In genomic region chr15:81870385-81871106, GRCh38 we compare ENCODE assay signal across 7 cellular contexts.
DNase-seq lines count a peak whose midpoint lies in the region; ATAC-seq, FAIRE-seq and TF ChIP-seq lines count a peak whose summit lies in the region.
"Not testable (repeated sequence)": the region's sequence is repeated elsewhere in the genome, so short reads cannot be mapped to it uniquely, and the experiment has no call there.

No MANE protein-coding gene starts in this region.

- H3K4me1 ChIP-seq in H9 (ENCODE audit: insufficient read depth, low read length); K562 (replicated peaks in 1 of 2; ENCODE audit: control insufficient read depth in 2 of 2, insufficient read depth in 2 of 2, low read length in 2 of 2); trophoblast cell (ENCODE audit: control insufficient read depth in 1 of 2, insufficient read depth in 2 of 2, low read length in 2 of 2): not testable (repeated sequence)

- H2BK5ac ChIP-seq in H9 (ENCODE audit: insufficient read length, low read length); trophoblast cell (ENCODE audit: low read depth, low read length, poor library complexity): not testable (repeated sequence)

- H3K27me3 Mint-ChIP-seq in H9 (ENCODE audit: low read depth); mesothelial cell of epicardium (ENCODE audit: low read depth): not testable (repeated sequence)

- not testable (repeated sequence) for TF ChIP-seq RAD21 in K562 (CRISPR knock-in tag; conservative IDR thresholded peaks at IDR 0.05 in 1 of 2, IDR thresholded peaks at IDR 0.05 in 1 of 2)

- not testable (repeated sequence) for H4K12ac ChIP-seq in trophoblast cell (ENCODE audit: low read depth, low read length)

- peak; percentile 82 for ATAC-seq in K562

- peak overlapping the region; percentile 89 for H3K18ac ChIP-seq in H9 (ENCODE audit: insufficient read length, low read depth, low read length)
- not testable (repeated sequence) for H3K18ac ChIP-seq in trophoblast cell (ENCODE audit: low read length)

- WGBS in H9 (ENCODE audit: extremely low coverage, insufficient read length, low lambda C conversion rate) = no CpG with 5 or more reads among the region's 40 CpGs
- 16% methylated on average over 18 of the region's 40 CpGs for WGBS in K562 (ENCODE audit: insufficient coverage, low coverage, missing lambda C conversion rate)
- no CpG with 5 or more reads among the region's 40 CpGs for WGBS in trophoblast cell (ENCODE audit: extremely low coverage, insufficient coverage, insufficient read length)

- H3K9me3 ChIP-seq in H9 (ENCODE audit: control insufficient read depth, low read depth, low read length); K562 (replicated peaks; ENCODE audit: control insufficient read depth, insufficient read depth, low read depth, low read length); trophoblast cell (ENCODE audit: insufficient read depth, low read depth, low read length): not testable (repeated sequence)

- not testable (repeated sequence) for H2BK120ac ChIP-seq in H9 (ENCODE audit: low read depth, low read length, poor library complexity, severe bottlenecking); trophoblast cell (ENCODE audit: insufficient read depth, low read length, poor library complexity)

- not testable (repeated sequence) for H2BK15ac ChIP-seq in H9 (ENCODE audit: low read depth, low read length)

- H3K4me3 Mint-ChIP-seq in H9 (peak overlapping the region; percentile 74), mesothelial cell of epicardium (peak overlapping the region; percentile 71)

- peak overlapping the region; percentile 22; the same call in 1 of the 2 replicates for H3K14ac ChIP-seq in H9 (ENCODE audit: insufficient read depth, low read length)
- H3K14ac ChIP-seq in trophoblast cell (ENCODE audit: low read length) = not testable (repeated sequence)

- H3K4me2 ChIP-seq in H9 (ENCODE audit: insufficient read depth, insufficient read length, low read length) = peak overlapping the region; percentile 34
- peak overlapping the region; percentile 95 for H3K4me2 ChIP-seq in K562 (ENCODE audit: insufficient read depth, low read length)
- H3K4me2 ChIP-seq in trophoblast cell (ENCODE audit: low read length) = peak overlapping the region; percentile 47

- not testable (repeated sequence) for H3K56ac ChIP-seq in H9 (ENCODE audit: insufficient read length, low read depth, low read length)

- not testable (repeated sequence) for H2AK5ac ChIP-seq in H9 (ENCODE audit: insufficient read length, low read length); trophoblast cell (ENCODE audit: low read length)

- not testable (repeated sequence) for H2BK12ac ChIP-seq in H9 (ENCODE audit: insufficient read length, low read depth, low read length); trophoblast cell (ENCODE audit: low read length)

- peak overlapping the region; percentile 8 to 95 (median 25); a peak in 4 of 7 replicates for H3K27ac Mint-ChIP-seq in H9
- peak overlapping the region; percentile 88 for H3K27ac Mint-ChIP-seq in mesothelial cell of epicardium

- H4K20me1 ChIP-seq in H9 (ENCODE audit: control insufficient read depth, insufficient read depth, insufficient read length); K562 (replicated peaks; ENCODE audit: control insufficient read depth, insufficient read depth, low read length): not testable (repeated sequence)

- H2BK20ac ChIP-seq in H9 (ENCODE audit: low read depth, low read length, poor library complexity, severe bottlenecking) = not testable (repeated sequence)

- H3K79me2 ChIP-seq in H9 (ENCODE audit: insufficient read depth, low read length); trophoblast cell (ENCODE audit: control insufficient read depth, insufficient read depth, low read length, poor library complexity): not testable (repeated sequence)
- peaks cover 16% of the 10 kb centered on the region for H3K79me2 ChIP-seq in K562 (ENCODE audit: control insufficient read depth, insufficient read depth, low read length)

- peak overlapping the region; percentile 7 for H3K9ac ChIP-seq in H9 (ENCODE audit: extremely low read depth, insufficient read length, low read length)
- H3K9ac ChIP-seq in K562 (ENCODE audit: insufficient read depth in 1 of 2, low read depth in 2 of 2, low read length in 2 of 2) = peak overlapping the region; percentile 76 to 77
- H3K9ac ChIP-seq in trophoblast cell (ENCODE audit: low read length) = not testable (repeated sequence)

- intact Hi-C loops in K562 (cut with micrococcal nuclease) = not testable (repeated sequence)

- not testable (repeated sequence) for H4K5ac ChIP-seq in H9 (ENCODE audit: insufficient read length, low read depth, low read length)

- POLR2A ChIA-PET in K562 (lab: Yijun Ruan, JAX) = interaction anchor here (1.0 kb wide), 1 partner anchor 12 kb away, joined by 3 read pairs; no protein-coding TSS in a partner anchor

- BruUV-seq in K562 (replicated peaks; lab: Mats Ljungman, UMichigan) = TSS peak; percentile 89

- FAIRE-seq in K562 (lab: Jason Lieb, UNC) = not testable (repeated sequence)

- peaks cover 12 to 17% of the 10 kb centered on the region in 2 experiments for H3K4me1 Mint-ChIP-seq in H9
- not testable (repeated sequence) for H3K4me1 Mint-ChIP-seq in mesothelial cell of epicardium

- not testable (repeated sequence) for TF ChIP-seq EP300 in K562 (IDR thresholded peaks at IDR 0.05; ENCODE audit: low read length)

- not testable (repeated sequence) for H3K23me2 ChIP-seq in H9 (ENCODE audit: insufficient read length, low read depth, low read length, poor library complexity, severe bottlenecking)

- peak overlapping the region; percentile 5 for H3T11ph ChIP-seq in H9 (ENCODE audit: low read length)

- CTCF ChIA-PET in K562 (lab: Yijun Ruan, JAX; ENCODE audit: low intra/inter-chr PET ratio) = interaction anchor here (0.7 kb wide), 1 partner anchor 67 kb away, joined by 3 read pairs; no protein-coding TSS in a partner anchor

- in situ Hi-C loops in K562 (cut with MboI) = not testable (repeated sequence)

- not testable (repeated sequence) for DNase-seq in H9; epithelial cell of esophagus (ENCODE audit: low read depth); mesothelial cell of epicardium (ENCODE audit: low spot score in 2 of 2, unreplicated experiment in 2 of 2)
- DNase-seq in NCI-H748 treated with DMSO at 0.1 percent for 48 hours (lab: John Stamatoyannopoulos, UW) (peak; percentile 1), K562 (ENCODE audit: extremely low read depth in 1 of 4, low spot score in 3 of 4) (peak in 2 of 4 experiments; percentile 19 to 25), trophoblast cell (peak in 1 of 2 donors; percentile 26)

- H3K9me3 Mint-ChIP-seq in H9, mesothelial cell of epicardium: not testable (repeated sequence)

- H3K36me3 ChIP-seq in K562 (ENCODE audit: control insufficient read depth, insufficient read depth, low read length); trophoblast cell (ENCODE audit: control insufficient read depth in 1 of 2, insufficient read depth in 2 of 2, low read length in 2 of 2): not testable (repeated sequence)

- not testable (repeated sequence) for H3K27me3 ChIP-seq in H9 (ENCODE audit: insufficient read depth, low read length); K562 (ENCODE audit: control insufficient read depth in 2 of 2, insufficient read depth in 2 of 2, low read length in 2 of 2); trophoblast cell (ENCODE audit: insufficient read depth, low read length)

- H2AFZ ChIP-seq in H9 (ENCODE audit: low read length) = peak overlapping the region; percentile 86
- H2AFZ ChIP-seq in K562 (ENCODE audit: low read depth, low read length) = peak overlapping the region; percentile 99
- not testable (repeated sequence) for H2AFZ ChIP-seq in trophoblast cell (ENCODE audit: insufficient read depth, low read length, poor library complexity)

- H3K79me1 ChIP-seq in H9 (ENCODE audit: insufficient read depth, low read depth, low read length, poor library complexity, severe bottlenecking); trophoblast cell (ENCODE audit: low read length): not testable (repeated sequence)

- not testable (repeated sequence) for H3K23ac ChIP-seq in H9 (ENCODE audit: insufficient read length, low read depth, low read length); trophoblast cell (ENCODE audit: low read length)

- H3K4me3 ChIP-seq in K562 = peak overlapping the region; percentile 50
- peak overlapping the region; percentile 22 for H3K4me3 ChIP-seq in epithelial cell of esophagus (ENCODE audit: low read length)
- peak overlapping the region; percentile 33 for H3K4me3 ChIP-seq in iPS-11a (ENCODE audit: low read depth, low read length)
- H3K4me3 ChIP-seq in trophoblast cell (ENCODE audit: low read depth, low read length) = not testable (repeated sequence)

- H3K36me3 Mint-ChIP-seq in H9 (ENCODE audit: insufficient read depth in 1 of 3, low read depth in 3 of 3) = peaks cover 0 to 16% (median 4%) of the 10 kb centered on the region in 3 experiments; a peak in 5 of 7 replicates
- H3K36me3 Mint-ChIP-seq in mesothelial cell of epicardium = not testable (repeated sequence)

- not testable (repeated sequence) for H3K27ac ChIP-seq in H9 (ENCODE audit: insufficient read length, low read depth, low read length); trophoblast cell (ENCODE audit: low read depth, low read length)
- H3K27ac ChIP-seq in K562 (ENCODE audit: extremely low read depth, low read depth, low read length) = peak overlapping the region; percentile 89

- not testable (repeated sequence) for H4K8ac ChIP-seq in H9 (replicated peaks; ENCODE audit: insufficient read length, low read depth, low read length); trophoblast cell (ENCODE audit: low read depth, low read length)

- not testable (repeated sequence) for H4K91ac ChIP-seq in H9 (ENCODE audit: insufficient read length, low read depth, low read length); trophoblast cell (ENCODE audit: low read depth, low read length)

- not testable (repeated sequence) for H3K4ac ChIP-seq in H9 (ENCODE audit: low read depth, low read length); trophoblast cell (ENCODE audit: low read depth, low read length)

- TF ChIP-seq POLR2A in K562 (conservative IDR thresholded peaks at IDR 0.05) = peak; percentile 67

- TF ChIP-seq CTCF in H9 (conservative IDR thresholded peaks at IDR 0.05); K562 (IDR thresholded peaks at IDR 0.05 in 2 of 3, conservative IDR thresholded peaks at IDR 0.05 in 1 of 3; ENCODE audit: insufficient read depth in 2 of 3, low read depth in 1 of 3, low read length in 3 of 3); epithelial cell of esophagus (IDR thresholded peaks at IDR 0.05; ENCODE audit: insufficient read depth, low read depth, low read length, missing control alignments); mesothelial cell of epicardium (IDR thresholded peaks at IDR 0.05; ENCODE audit: unreplicated experiment): not testable (repeated sequence)

- not testable (repeated sequence) for H3K9me1 ChIP-seq in K562 (ENCODE audit: control insufficient read depth, insufficient read depth, low read length)

Comparison
In these comparisons a context has a peak if more than half of its experiments do, and no peak if none do; other contexts are left out.
1. H3K4me2 ChIP-seq: peak in every context shown above with its lines; median percentile 95 in K562; 47 in trophoblast cell; 34 in H9.